18 cellular contexts compared by ENCODE assay signal in the genomic region with DNA sequence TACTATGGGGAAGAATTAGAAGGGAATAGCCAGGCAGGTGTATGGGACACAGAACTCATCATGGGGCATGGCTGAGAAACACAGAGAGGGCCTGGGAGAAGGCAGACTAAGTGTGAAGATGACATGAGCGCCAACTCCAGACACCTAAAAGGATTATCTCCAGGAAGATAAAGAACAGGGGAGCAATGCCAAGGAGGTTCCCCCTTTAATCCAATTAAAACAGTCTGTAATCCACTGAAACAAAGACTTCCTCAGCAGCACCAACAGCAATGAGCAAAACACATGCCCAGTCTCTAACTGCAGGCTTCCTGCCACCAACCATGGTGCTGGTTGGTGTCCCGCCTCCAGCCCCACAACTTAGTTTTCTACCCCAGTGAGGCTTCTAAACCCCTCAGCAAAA.
A peak's percentile ranks its signal among the peaks of the same experiment; 100 is the strongest.
DNase-seq lines count a peak whose midpoint lies in the region; ATAC-seq lines count a peak whose summit lies in the region.
"Had no signal": no experiment of that assay in that cellular context is flagged by ENCODE, and none has a peak within 500 bp of the region (broad histone marks: within the 10 kb centered on the region; RNA-seq: fewer than 3 reads in every experiment).

No MANE protein-coding gene starts in this region.

- no peaks in the 10 kb centered on the region for H3K36me3 Mint-ChIP-seq in immature natural killer cell
- H3K36me3 Mint-ChIP-seq: CD4-positive, CD25-positive, alpha-beta regulatory T cell had no signal

- no peaks in the 10 kb centered on the region for H3K4me1 Mint-ChIP-seq in immature natural killer cell

- ATAC-seq in HG02588 (IDR thresholded peaks at IDR 0.05; ENCODE audit: unreplicated experiment), result no peak
- ATAC-seq: GM12878, Panc1 had no signal

- no peak overlapping the region for H3K4me3 Mint-ChIP-seq in immature natural killer cell
- H3K4me3 Mint-ChIP-seq: CD4-positive, CD25-positive, alpha-beta regulatory T cell had no signal

- peaks cover 3 to 8% (median 7%) of the 10 kb centered on the region in 3 donors for H3K27me3 Mint-ChIP-seq in immature natural killer cell (ENCODE audit: low read depth in 3 of 3)

- peak; percentile 33 for DNase-seq in activated effector memory CD4-positive, alpha-beta T cell treated with anti-CD3 and anti-CD28 coated beads, Interleukin-2, amount 50 U/mL, for 16 hours
- DNase-seq in activated effector memory CD4-positive, alpha-beta T cell treated with Interleukin-2 at 50 U/mL for 16 hours, result no peak
- DNase-seq in SK-N-DZ (ENCODE audit: low spot score) (peak; percentile 47), iPS-NIHi11 (ENCODE audit: low spot score) (peak; percentile 2), middle frontal gyrus (ENCODE audit: extremely low spot score, low spot score) (no peak), immature natural killer cell (no peak)
- no peak for DNase-seq in stimulated activated CD4-positive, alpha-beta T cell treated with anti-CD3 and anti-CD28 coated beads, Interleukin-15, amount 100 ng/mL, for 24 hours
- DNase-seq: CD4-positive, CD25-positive, alpha-beta regulatory T cell; DND-41; Karpas-422; NCI-H1417; NCI-H187; NCI-H446 treated with DMSO at 0.1 percent for 48 hours; NK-92 treated with Interleukin-12 subunit alpha and Interleukin-12 subunit beta, amount 100 ng/mL, for 24 hours; SIG-M5 had no signal

- H3K9me3 Mint-ChIP-seq in immature natural killer cell, result no peaks in the 10 kb centered on the region
- H3K9me3 Mint-ChIP-seq: CD4-positive, CD25-positive, alpha-beta regulatory T cell had no signal

- no peak overlapping the region for H3K27ac Mint-ChIP-seq in immature natural killer cell
- H3K27ac Mint-ChIP-seq: CD4-positive, CD25-positive, alpha-beta regulatory T cell had no signal

Comparison
In these comparisons a context has a peak if more than half of its experiments do, and no peak if none do; other contexts are left out.
1. DNase-seq: peak in activated effector memory CD4-positive, alpha-beta T cell treated with anti-CD3 and anti-CD28 coated beads, Interleukin-2, amount 50 U/mL, for 16 hours (single experiment), SK-N-DZ (single experiment) and iPS-NIHi11 (single experiment); none in activated effector memory CD4-positive, alpha-beta T cell treated with Interleukin-2 at 50 U/mL for 16 hours (single experiment), middle frontal gyrus (single experiment), stimulated activated CD4-positive, alpha-beta T cell treated with anti-CD3 and anti-CD28 coated beads, Interleukin-15, amount 100 ng/mL, for 24 hours (single experiment) and immature natural killer cell (0 of 3).